In the genomic region with DNA sequence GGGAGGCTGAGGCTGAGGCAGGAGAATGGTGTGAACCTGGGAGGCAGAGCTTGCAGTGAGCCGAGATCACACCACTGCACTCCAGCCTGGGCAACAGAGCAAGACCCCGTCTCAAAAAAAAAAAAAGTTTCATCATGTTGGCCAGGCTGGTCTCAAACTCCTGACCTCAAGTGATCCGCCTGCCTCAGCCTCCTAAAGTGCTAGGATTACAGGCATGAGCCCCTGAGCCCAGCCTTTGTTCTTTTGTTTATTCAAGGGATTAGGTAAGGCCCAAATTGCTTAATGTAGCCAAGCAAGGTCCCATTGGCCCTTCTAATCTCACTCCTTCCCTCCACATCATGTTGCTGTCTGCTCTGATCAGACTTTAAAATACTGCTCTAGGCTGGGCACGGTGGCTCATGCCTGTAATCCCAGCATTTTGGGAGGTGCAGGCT, we compare ENCODE assay signal across 2 cellular contexts. TPM values are rescaled to one million over a fixed set of nuclear protein-coding genes. Genes with fewer than 3 reads are reported as not detected.
"Had no signal": no experiment of that assay in that cellular context is flagged by ENCODE, and none has a peak within 500 bp of the region (broad histone marks: within the 10 kb centered on the region; RNA-seq: fewer than 3 reads in every experiment).

No MANE protein-coding gene starts in this region.

RNA-seq across cellular contexts. Expression of gene TNNC2, which starts 2.6 kb away (rescaled TPM):
- total RNA-seq: activated CD4-positive, alpha-beta memory T cell treated with anti-CD3 and anti-CD28 coated beads, Interleukin-2, amount 10 ng/mL, durations not matched to agents 7 days and 5 days; activated CD8-positive, alpha-beta memory T cell treated with anti-CD3 and anti-CD28 coated beads, Interleukin-2, amount 10 ng/mL, durations not matched to agents 7 days and 5 days had no signal
